ENCODE assay signal across 9 cellular contexts in genomic region chr3:98770261-98771039, GRCh38. TPM values are rescaled to one million over a fixed set of nuclear protein-coding genes. Genes with fewer than 3 reads are reported as not detected.
DNase-seq lines count a peak whose midpoint lies in the region; ATAC-seq and TF ChIP-seq lines count a peak whose summit lies in the region.
"Had no signal": no experiment of that assay in that cellular context is flagged by ENCODE, and none has a peak within 500 bp of the region (broad histone marks: within the 10 kb centered on the region; RNA-seq: fewer than 3 reads in every experiment).

No MANE protein-coding gene starts in this region.

- no peak overlapping the region for H2BK12ac ChIP-seq in H9 (ENCODE audit: insufficient read length, low read depth, low read length)

- CTCF ChIA-PET in Panc1 (lab: Charles Lee): no interaction called here

- H3K4me1 ChIP-seq in H9 (ENCODE audit: insufficient read depth, low read length) (no peaks in the 10 kb centered on the region), Panc1 (ENCODE audit: control insufficient read depth, insufficient read depth, low read length) (no peaks in the 10 kb centered on the region)

- no peaks in the 10 kb centered on the region for H3K79me2 ChIP-seq in H9 (ENCODE audit: insufficient read depth, low read length)

- no peak overlapping the region for H2BK5ac ChIP-seq in H9 (ENCODE audit: insufficient read length, low read length)

- POLR2A ChIA-PET in Panc1 (lab: Charles Lee): no interaction called here

- H4K5ac ChIP-seq in H9 (ENCODE audit: insufficient read length, low read depth, low read length): no peak overlapping the region

- no peak overlapping the region for H3K18ac ChIP-seq in H9 (ENCODE audit: insufficient read length, low read depth, low read length)

- H3K4me1 Mint-ChIP-seq in H9: peaks cover 3 to 5% of the 10 kb centered on the region in 2 experiments; a peak in 2 of 4 replicates
- H3K4me1 Mint-ChIP-seq: IgD-negative memory B cell had no signal

- no TSS peak for BruUV-seq in Panc1 (replicated peaks; lab: Mats Ljungman, UMichigan)

- no peaks in the 10 kb centered on the region for H3K36me3 Mint-ChIP-seq in H9 (ENCODE audit: insufficient read depth in 1 of 3, low read depth in 3 of 3)
- H3K36me3 Mint-ChIP-seq: IgD-negative memory B cell had no signal

- peak overlapping the region in 2 of 3 experiments; percentile 6 to 51; a peak in 3 of 7 replicates for H3K27ac Mint-ChIP-seq in H9
- H3K27ac Mint-ChIP-seq: IgD-negative memory B cell had no signal

- no peak overlapping the region for H3K4ac ChIP-seq in H9 (ENCODE audit: low read depth, low read length)

- no peak overlapping the region for H3K4me3 Mint-ChIP-seq in H9
- H3K4me3 Mint-ChIP-seq: IgD-negative memory B cell had no signal

- intact Hi-C loops in Panc1 (cut with micrococcal nuclease; ENCODE audit: unreplicated experiment): no loop called here

- H3K4me2 ChIP-seq in H9 (ENCODE audit: insufficient read depth, insufficient read length, low read length): no peak overlapping the region

- no peaks in the 10 kb centered on the region for H3K23me2 ChIP-seq in H9 (ENCODE audit: insufficient read length, low read depth, low read length, poor library complexity, severe bottlenecking)

- H2BK120ac ChIP-seq in H9 (ENCODE audit: low read depth, low read length, poor library complexity, severe bottlenecking): no peak overlapping the region

- H2AK5ac ChIP-seq in H9 (ENCODE audit: insufficient read length, low read length): no peak overlapping the region

- DNase-seq in H9: no peak
- DNase-seq in Panc1 (ENCODE audit: low read depth, low spot score): no peak
- peak; percentile 75 for DNase-seq in midbrain (lab: John Stamatoyannopoulos, UW)
- DNase-seq in COR-L47 (lab: John Stamatoyannopoulos, UW): no peak
- DNase-seq in stimulated activated CD4-positive, alpha-beta T cell treated with anti-CD3 and anti-CD28 coated beads, Interleukin-4, amount 100 ng/mL, for 24 hours: no peak
- no peak for DNase-seq in SHP77 (lab: John Stamatoyannopoulos, UW)

- H3K27me3 ChIP-seq in H9 (ENCODE audit: insufficient read depth, low read length) (no peaks in the 10 kb centered on the region), Panc1 (ENCODE audit: control insufficient read depth, insufficient read depth, low read length) (peaks cover 15% of the 10 kb centered on the region; the same call in 1 of the 2 replicates)

- peak; percentile 75 for ATAC-seq in GM18502 (IDR thresholded peaks at IDR 0.05; ENCODE audit: poor library complexity, unreplicated experiment)
- peak; percentile 38; the same call in 1 of the 2 replicates for ATAC-seq in Panc1
- no peak for ATAC-seq in GM21528 (IDR thresholded peaks at IDR 0.05; ENCODE audit: low FRiP score, unreplicated experiment)

- TF ChIP-seq CTCF in H9 (conservative IDR thresholded peaks at IDR 0.05) (no peak), Panc1 (IDR thresholded peaks at IDR 0.05) (no peak)

- no peak overlapping the region for H3K4me3 ChIP-seq in Panc1 (ENCODE audit: low read depth in 2 of 2, low read length in 2 of 2)

- no peaks in the 10 kb centered on the region for H3K9me3 ChIP-seq in H9 (ENCODE audit: control insufficient read depth, low read depth, low read length)
- H3K9me3 ChIP-seq in Panc1 (ENCODE audit: control insufficient read depth, insufficient read depth, low read depth, low read length): no peaks in the 10 kb centered on the region

- no peak overlapping the region for H3T11ph ChIP-seq in H9 (ENCODE audit: low read length)

- H3K23ac ChIP-seq in H9 (ENCODE audit: insufficient read length, low read depth, low read length): no peak overlapping the region

- no peak overlapping the region for H4K91ac ChIP-seq in H9 (ENCODE audit: insufficient read length, low read depth, low read length)

- no peak overlapping the region for H2BK20ac ChIP-seq in H9 (ENCODE audit: low read depth, low read length, poor library complexity, severe bottlenecking)

- H3K27me3 Mint-ChIP-seq in H9 (ENCODE audit: low read depth): no peaks in the 10 kb centered on the region

- H3K9ac ChIP-seq in H9 (ENCODE audit: extremely low read depth, insufficient read length, low read length): no peak overlapping the region

- H3K79me1 ChIP-seq in H9 (ENCODE audit: insufficient read depth, low read depth, low read length, poor library complexity, severe bottlenecking): no peaks in the 10 kb centered on the region

- in situ Hi-C loops in Panc1 (cut with HindIII; ENCODE audit: low pct_unique_long_range_greater_than_20kb, low sequenced_read_pairs): no loop called here

- H3K56ac ChIP-seq in H9 (ENCODE audit: insufficient read length, low read depth, low read length): no peak overlapping the region

- no peaks in the 10 kb centered on the region for H3K9me3 Mint-ChIP-seq in H9

- no peaks in the 10 kb centered on the region for H4K20me1 ChIP-seq in H9 (ENCODE audit: control insufficient read depth, insufficient read depth, insufficient read length)

- H2AFZ ChIP-seq in H9 (ENCODE audit: low read length): no peak overlapping the region

- no peak overlapping the region for H3K14ac ChIP-seq in H9 (ENCODE audit: insufficient read depth, low read length)

- no peak overlapping the region for H2BK15ac ChIP-seq in H9 (ENCODE audit: low read depth, low read length)

- H4K8ac ChIP-seq in H9 (replicated peaks; ENCODE audit: insufficient read length, low read depth, low read length): no peak overlapping the region

- H3K27ac ChIP-seq in H9 (ENCODE audit: insufficient read length, low read depth, low read length) (no peak overlapping the region), Panc1 (ENCODE audit: low read length) (no peak overlapping the region)

- H3K36me3 ChIP-seq in Panc1 (ENCODE audit: control insufficient read depth, insufficient read depth, low read length): no peaks in the 10 kb centered on the region

- no CpG with 5 or more reads among the region's 8 CpGs for WGBS in H9 (ENCODE audit: extremely low coverage, insufficient read length, low lambda C conversion rate)

RNA-seq across cellular contexts. Expression of gene ST3GAL6, which starts 7.3 kb away (rescaled TPM):
- total RNA-seq in H9 (2021): 4.7 and 6.4 TPM in 2 replicates
- total RNA-seq in Panc1 (2021; ENCODE audit: unreplicated experiment): 0.15 TPM
- polyA plus RNA-seq in Panc1 (2012; ENCODE audit: insufficient read length): not detected
- polyA plus RNA-seq: IgD-negative memory B cell had no signal
